ENCODE assay signal across 8 cellular contexts in the genomic region with DNA sequence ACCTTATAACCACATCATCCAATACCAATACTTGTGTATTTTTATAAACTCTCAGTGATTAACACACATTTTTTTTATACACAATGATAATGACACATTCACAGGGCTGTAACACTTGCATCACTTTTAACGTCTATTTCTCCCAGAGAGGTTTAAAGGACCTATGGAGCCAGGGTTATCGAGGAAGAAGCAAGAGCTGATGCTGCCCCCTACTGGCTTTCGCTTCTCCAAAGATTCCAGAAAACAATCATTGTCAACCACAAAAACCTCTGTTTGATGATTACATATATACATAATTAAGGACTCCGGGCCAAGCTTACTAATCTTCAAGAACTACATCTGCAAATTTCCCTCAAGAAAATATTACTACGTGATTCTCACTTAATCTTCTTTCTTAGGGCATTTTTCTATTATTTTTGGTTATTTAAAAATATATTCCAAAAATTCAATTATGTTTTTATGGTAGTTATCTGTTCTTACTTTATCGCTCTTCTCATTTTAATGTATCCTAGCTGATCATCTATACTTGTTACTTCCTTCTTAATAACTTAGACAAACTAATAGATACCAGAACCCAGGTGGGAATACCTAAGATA.
DNase-seq lines count a peak whose midpoint lies in the region; ATAC-seq and TF ChIP-seq lines count a peak whose summit lies in the region.

No MANE protein-coding gene starts in this region.

- peak; percentile 52 for ATAC-seq in memory B cell (ENCODE audit: low read depth)

- H3K4me3 ChIP-seq in AG04449 (ENCODE audit: low read depth, low read length) (no peak overlapping the region), NB4 (ENCODE audit: low read depth, low read length) (no peak overlapping the region)

- no peak overlapping the region for H3K27ac ChIP-seq in RWPE1

- H3K4me3 Mint-ChIP-seq in memory B cell (no peak overlapping the region), type B pancreatic cell (no peak overlapping the region)

- H3K27me3 Mint-ChIP-seq in memory B cell (no peaks in the 10 kb centered on the region), type B pancreatic cell (no peaks in the 10 kb centered on the region)

- H3K9me3 Mint-ChIP-seq in memory B cell (no peaks in the 10 kb centered on the region), type B pancreatic cell (no peaks in the 10 kb centered on the region)

- H3K4me1 Mint-ChIP-seq in memory B cell (peaks cover 2% of the 10 kb centered on the region), type B pancreatic cell (ENCODE audit: unreplicated experiment) (peaks cover 6% of the 10 kb centered on the region)

- no peak for TF ChIP-seq POLR2A in NB4 (IDR thresholded peaks at IDR 0.05; ENCODE audit: extremely low read depth, insufficient read length)

- TF ChIP-seq CTCF in AG04449 (IDR thresholded peaks at IDR 0.05; ENCODE audit: insufficient read depth, low read length, missing control alignments) = peak; percentile 65
- peak; percentile 58 for TF ChIP-seq CTCF in NB4 (IDR thresholded peaks at IDR 0.05; ENCODE audit: low read depth, low read length)
- TF ChIP-seq CTCF in RWPE1 (conservative IDR thresholded peaks at IDR 0.05; ENCODE audit: low read depth) = peak; percentile 76
- TF ChIP-seq CTCF in type B pancreatic cell (conservative IDR thresholded peaks at IDR 0.05) = peak; percentile 90

- no peak overlapping the region for H3K27ac Mint-ChIP-seq in memory B cell
- no peak overlapping the region for H3K27ac Mint-ChIP-seq in type B pancreatic cell

- POLR2A ChIA-PET in AG04449 (lab: Yijun Ruan, JAX) (no interaction called here), RWPE1 (lab: Yijun Ruan, JAX; ENCODE audit: low non-redundant PET) (no interaction called here)

- peak; percentile 38 for DNase-seq in AG04449 (ENCODE audit: low read depth, low spot score)
- DNase-seq in GM04503 (ENCODE audit: low read depth) = peak; percentile 27
- peak; percentile 74 for DNase-seq in NB4 (ENCODE audit: low read depth)
- peak; percentile 50 for DNase-seq in RWPE1 (ENCODE audit: low spot score)
- peak; percentile 63 for DNase-seq in dermis blood vessel endothelial cell
- DNase-seq in memory B cell (ENCODE audit: low spot score in 2 of 2) = peak; percentile 25 to 41
- DNase-seq in type B pancreatic cell (ENCODE audit: extremely low spot score, unreplicated experiment) = no peak
- no peak for DNase-seq in cerebellar nuclear complex (lab: John Stamatoyannopoulos, UW)

- H3K36me3 Mint-ChIP-seq in memory B cell = peaks cover 12% of the 10 kb centered on the region
- H3K36me3 Mint-ChIP-seq in type B pancreatic cell = no peaks in the 10 kb centered on the region

- CTCF ChIA-PET in AG04449 (lab: Yijun Ruan, JAX) (interaction anchor here (0.7 to 8.6 kb wide), 24 partner anchors 10 to 983 kb away, joined by 3 to 131 read pairs (median 4); no protein-coding TSS in a partner anchor), RWPE1 (lab: Yijun Ruan, JAX) (interaction anchor here (0.6 to 1.2 kb wide), 9 partner anchors 10 to 1634 kb away, joined by 3 to 6 read pairs (median 3); no protein-coding TSS in a partner anchor)

Comparison
In these comparisons a context has a peak if more than half of its experiments do, and no peak if none do; other contexts are left out.
1. DNase-seq: peak in AG04449 (single experiment), GM04503 (single experiment), NB4 (single experiment), RWPE1 (single experiment), dermis blood vessel endothelial cell (single experiment) and memory B cell (2 of 2); none in type B pancreatic cell (single experiment) and cerebellar nuclear complex (0 of 2).
2. Peak in every context shown above with its lines, with median percentiles within 50 percentile points of each other: CTCF ChIP-seq.